ENCODE assay signal across 10 cellular contexts in the genomic region with DNA sequence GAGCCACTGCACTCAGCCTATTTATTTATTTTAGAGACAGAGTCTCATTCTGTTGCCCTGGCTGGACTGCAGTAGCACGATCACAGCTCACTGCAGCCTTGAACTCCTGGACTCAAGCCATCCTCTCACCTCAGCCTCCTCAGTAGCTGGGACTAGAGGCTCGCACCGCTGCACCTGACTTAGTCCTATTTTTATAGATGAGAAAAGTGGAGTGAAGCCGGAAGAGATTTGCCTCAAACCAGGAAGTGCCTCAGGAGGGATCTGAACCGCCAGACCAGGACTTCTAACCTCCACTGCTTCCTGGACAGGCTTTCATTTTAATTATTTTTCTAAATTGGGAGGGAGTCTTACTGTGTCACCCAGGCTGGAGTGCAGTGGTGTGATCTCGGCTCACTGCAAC. TPM values are rescaled to one million over a fixed set of nuclear protein-coding genes. Genes with fewer than 3 reads are reported as not detected.
DNase-seq lines count a peak whose midpoint lies in the region; ATAC-seq lines count a peak whose summit lies in the region.
"Had no signal": no experiment of that assay in that cellular context is flagged by ENCODE, and none has a peak within 500 bp of the region (broad histone marks: within the 10 kb centered on the region; RNA-seq: fewer than 3 reads in every experiment).

No MANE protein-coding gene starts in this region.

- H3K9me3 ChIP-seq in SJSA1 (replicated peaks): no peaks in the 10 kb centered on the region

- no peaks in the 10 kb centered on the region for H3K36me3 ChIP-seq in SJSA1

- DNase-seq in SKM-1 treated with dmso at 0.1 percent for 144 hours (lab: John Stamatoyannopoulos, UW; ENCODE audit: unreplicated experiment) (peak; percentile 40), SKM-1 (lab: John Stamatoyannopoulos, UW; ENCODE audit: unreplicated experiment) (no peak), SJSA1 (ENCODE audit: low read depth in 1 of 2, low spot score in 2 of 2) (peak in 1 of 2 experiments; percentile 38), left colon (no peak), substantia nigra (lab: John Stamatoyannopoulos, UW) (no peak), foreskin melanocyte (no peak), NCI-H748 treated with DMSO at 0.1 percent for 48 hours (lab: John Stamatoyannopoulos, UW) (no peak)
- DNase-seq: activated CD8-positive, alpha-beta memory T cell treated with anti-CD3 and anti-CD28 coated beads, Interleukin-2, amount 50 U/mL, for 4 hours; NCI-H446 had no signal

- peaks cover 38% of the 10 kb centered on the region for H3K4me1 ChIP-seq in SJSA1 (replicated peaks)

- H3K27me3 ChIP-seq in SJSA1 (replicated peaks): no peaks in the 10 kb centered on the region

- H3K27ac ChIP-seq in SJSA1: peak overlapping the region; percentile 88
- peak overlapping the region; percentile 55 for H3K27ac ChIP-seq in substantia nigra (ENCODE audit: low read depth, low read length, poor library complexity, severe bottlenecking)

- ATAC-seq in left colon: peak; percentile 70
- no peak for ATAC-seq in GM18511 (IDR thresholded peaks at IDR 0.05; ENCODE audit: unreplicated experiment)

- intact Hi-C loops in left colon (cut with DNase I, micrococcal nuclease): no loop called here

- H3K4me3 ChIP-seq in SJSA1: no peak overlapping the region

RNA-seq across cellular contexts. Expression of gene CLIP2, which starts 17.5 kb away (rescaled TPM):
- 18.3 and 18.8 TPM in 2 replicates for total RNA-seq in SJSA1 (2014; rRNA removed; shearing (Covaris generic))
- total RNA-seq in left colon: 10 to 100 TPM; 63.5 to 83.6 TPM

RNA-seq across cellular contexts. Expression of gene RFC2, which starts 17.5 kb away (rescaled TPM):
- 58.6 and 77.1 TPM in 2 replicates for total RNA-seq in SJSA1 (2014; rRNA removed; shearing (Covaris generic))
- total RNA-seq in left colon: 10 to 100 TPM; 13.9 to 16.1 TPM
